In the genomic region with DNA sequence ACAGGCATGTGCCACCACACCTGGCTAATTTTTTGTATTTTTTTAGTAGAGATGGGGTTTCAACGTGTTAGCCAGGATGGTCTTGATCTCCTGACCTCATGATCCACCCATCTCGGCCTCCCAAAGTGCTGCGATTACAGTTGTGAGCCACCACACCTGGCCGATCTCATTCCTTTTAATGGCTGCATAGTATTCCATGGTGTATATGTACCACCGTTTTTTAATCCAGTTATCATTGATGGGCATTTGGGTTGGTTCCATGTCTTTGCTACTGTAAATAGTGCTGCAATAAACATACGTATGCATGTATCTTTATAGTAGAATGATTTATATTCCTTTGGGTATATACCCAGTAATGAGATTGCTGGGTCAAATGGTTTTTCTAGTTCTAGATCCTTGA, we compare ENCODE assay signal across 7 cellular contexts. TPM values are rescaled to one million over a fixed set of nuclear protein-coding genes. Genes with fewer than 3 reads are reported as not detected.
"Had no signal": no experiment of that assay in that cellular context is flagged by ENCODE, and none has a peak within 500 bp of the region (broad histone marks: within the 10 kb centered on the region; RNA-seq: fewer than 3 reads in every experiment).

No MANE protein-coding gene starts in this region.

RNA-seq across cellular contexts. Expression of a gene that starts 51.4 kb away (rescaled TPM):
- total RNA-seq: kidney epithelial cell; lung microvascular endothelial cell; mammary epithelial cell; myocyte; naive thymus-derived CD8-positive, alpha-beta T cell had no signal
- polyA plus RNA-seq: keratinocyte; mammary epithelial cell; naive thymus-derived CD4-positive, alpha-beta T cell had no signal
